Comparison of ENCODE assay signal across 8 cellular contexts in genomic region chr5:31638748-31639418, GRCh38. TPM values are rescaled to one million over a fixed set of nuclear protein-coding genes. Genes with fewer than 3 reads are reported as not detected.
DNase-seq lines count a peak whose midpoint lies in the region; ATAC-seq, FAIRE-seq and TF ChIP-seq lines count a peak whose summit lies in the region.

PDZD2 (plus strand) TSS chr5:31639131.

- H2AFZ ChIP-seq in SK-N-SH (ENCODE audit: low read depth) (peak within 1 kb of the TSS; percentile 90), parathyroid adenoma (peak within 1 kb of the TSS; percentile 81)

- CTCF ChIA-PET in SK-N-SH (lab: Yijun Ruan, JAX), result interaction anchor here (0.6 to 5.7 kb wide), 34 partner anchors 8 to 186 kb away, joined by 3 to 60 read pairs (median 4); no protein-coding TSS in a partner anchor

- H3K27ac Mint-ChIP-seq in activated naive CD4-positive, alpha-beta T cell treated with anti-CD3 and anti-CD28 coated beads, Interleukin-2, amount 50 U/mL, for 24 hours, result peak within 1 kb of the TSS; percentile 52

- WGBS in SK-N-SH (ENCODE audit: low lambda C conversion rate), result 1% methylated on average over 18 of the region's 70 CpGs
- 0 to 1% methylated on average over 17 to 18 of the region's 70 CpGs for WGBS in thyroid gland, 2 donors

- peak; percentile 59 for TF ChIP-seq RAD21 in SK-N-SH (IDR thresholded peaks at IDR 0.05; ENCODE audit: low read length)

- H3K36me3 Mint-ChIP-seq in activated naive CD4-positive, alpha-beta T cell treated with anti-CD3 and anti-CD28 coated beads, Interleukin-2, amount 50 U/mL, for 24 hours, result no peaks in the 10 kb centered on the region

- H3K4me3 Mint-ChIP-seq in activated naive CD4-positive, alpha-beta T cell treated with anti-CD3 and anti-CD28 coated beads, Interleukin-2, amount 50 U/mL, for 24 hours, result peak within 1 kb of the TSS; percentile 91

- peak within 1 kb of the TSS; percentile 95 for H3K4me2 ChIP-seq in SK-N-SH
- peak within 1 kb of the TSS; percentile 93 for H3K4me2 ChIP-seq in parathyroid adenoma (ENCODE audit: low read length)

- H3K79me2 ChIP-seq in SK-N-SH (ENCODE audit: insufficient read depth) (no peaks in the 10 kb centered on the region), parathyroid adenoma (no peaks in the 10 kb centered on the region)

- H3F3A ChIP-seq in SK-N-SH (replicated peaks; ENCODE audit: insufficient read depth), result no peaks in the 10 kb centered on the region

- peaks cover 10% of the 10 kb centered on the region for H3K27me3 Mint-ChIP-seq in activated naive CD4-positive, alpha-beta T cell treated with anti-CD3 and anti-CD28 coated beads, Interleukin-2, amount 50 U/mL, for 24 hours

- H3K9me3 Mint-ChIP-seq in activated naive CD4-positive, alpha-beta T cell treated with anti-CD3 and anti-CD28 coated beads, Interleukin-2, amount 50 U/mL, for 24 hours, result no peaks in the 10 kb centered on the region

- DNase-seq in ELR (ENCODE audit: low read depth) (peak; percentile 74), H54 (ENCODE audit: insufficient read length, low spot score) (peak; percentile 78), LoVo (ENCODE audit: low spot score) (peak; percentile 86), SK-N-SH (peak; percentile 95), Right ventricle myocardium inferior (ENCODE audit: missing footprints) (peak; percentile 90), thyroid gland (peak; percentile 80 to 81)

- TF ChIP-seq POLR2A in H54 (IDR thresholded peaks at IDR 0.05; ENCODE audit: low read depth, low read length) (0 out of 2 replicates have a peak, but pooled peaks have one; percentile 26), thyroid gland (IDR thresholded peaks at IDR 0.05) (peak in 1 of 2 donors; percentile 17)

- ATAC-seq in Right ventricle myocardium inferior, result peak; percentile 74

- peaks cover 33% of the 10 kb centered on the region for H3K27me3 ChIP-seq in SK-N-SH (ENCODE audit: insufficient read depth)
- H3K27me3 ChIP-seq in parathyroid adenoma (ENCODE audit: control insufficient read depth, insufficient read depth, low read length), result no peaks in the 10 kb centered on the region
- no peaks in the 10 kb centered on the region for H3K27me3 ChIP-seq in thyroid gland

- peaks cover 0 to 20% of the 10 kb centered on the region in 2 experiments; a peak in 1 of 4 replicates for H3K4me1 ChIP-seq in SK-N-SH (ENCODE audit: control insufficient read depth in 1 of 2, insufficient read depth in 2 of 2, low read depth in 1 of 2, low read length in 1 of 2)
- peaks cover 4% of the 10 kb centered on the region for H3K4me1 ChIP-seq in parathyroid adenoma
- peaks cover 7 to 14% of the 10 kb centered on the region in 2 donors for H3K4me1 ChIP-seq in thyroid gland

- FAIRE-seq in H54 (lab: Jason Lieb, UNC), result no peak

- peak within 1 kb of the TSS; percentile 49; the same call in 1 of the 2 replicates for H3K9ac ChIP-seq in SK-N-SH
- H3K9ac ChIP-seq in parathyroid adenoma, result no peak within 1 kb of the TSS

- H3K9me3 ChIP-seq in SK-N-SH (no peaks in the 10 kb centered on the region), parathyroid adenoma (ENCODE audit: control insufficient read depth, low read length) (no peaks in the 10 kb centered on the region), thyroid gland (no peaks in the 10 kb centered on the region)

- peaks cover 10% of the 10 kb centered on the region for H3K4me1 Mint-ChIP-seq in activated naive CD4-positive, alpha-beta T cell treated with anti-CD3 and anti-CD28 coated beads, Interleukin-2, amount 50 U/mL, for 24 hours

- H3K9me2 ChIP-seq in SK-N-SH, result no peaks in the 10 kb centered on the region

- no peaks in the 10 kb centered on the region for H4K20me1 ChIP-seq in SK-N-SH (ENCODE audit: insufficient read depth)

- H3K27ac ChIP-seq in SK-N-SH (ENCODE audit: low read depth in 2 of 2, low read length in 1 of 2) (peak within 1 kb of the TSS in 1 of 2 experiments; percentile 83; a peak in 2 of 4 replicates), parathyroid adenoma (peak within 1 kb of the TSS; percentile 7), thyroid gland (peak within 1 kb of the TSS in 1 of 3 donors; percentile 10)

- peak in 1 of 2 experiments; percentile 10; a peak in 1 of 4 replicates for TF ChIP-seq EP300 in SK-N-SH (IDR thresholded peaks at IDR 0.05; ENCODE audit: borderline replicate concordance in 1 of 2, low read depth in 1 of 2, low read length in 1 of 2)

- peak within 1 kb of the TSS; percentile 60 to 93 for H3K4me3 ChIP-seq in SK-N-SH (ENCODE audit: low read depth in 2 of 2, low read length in 1 of 2)
- peak within 1 kb of the TSS; percentile 64 for H3K4me3 ChIP-seq in parathyroid adenoma (ENCODE audit: low read depth, low read length)
- peak within 1 kb of the TSS; percentile 21 to 46 (median 34) for H3K4me3 ChIP-seq in thyroid gland (replicated peaks in 1 of 3)

- TF ChIP-seq CTCF in SK-N-SH (IDR thresholded peaks at IDR 0.05) (peak; percentile 53), parathyroid adenoma (IDR thresholded peaks at IDR 0.05) (peak; percentile 35), thyroid gland (IDR thresholded peaks at IDR 0.05) (peak in 3 of 6 experiments; percentile 53 to 80 (median 67))

- H3K36me3 ChIP-seq in SK-N-SH (replicated peaks in 1 of 2; ENCODE audit: control insufficient read depth in 1 of 2, insufficient read depth in 2 of 2, low read length in 1 of 2), result no peaks in the 10 kb centered on the region
- H3K36me3 ChIP-seq in parathyroid adenoma (ENCODE audit: control insufficient read depth, insufficient read depth, low read length), result no peaks in the 10 kb centered on the region
- H3K36me3 ChIP-seq in thyroid gland, result no peaks in the 10 kb centered on the region

- intact Hi-C loops in Right ventricle myocardium inferior (cut with DNase I), result loop anchor here (1.0 to 5.0 kb wide), 3 partner anchors 43 to 170 kb away; no protein-coding TSS in a partner anchor
- intact Hi-C loops in thyroid gland (cut with DNase I), result no loop called here

- POLR2A ChIA-PET in SK-N-SH (lab: Yijun Ruan, JAX), result no interaction called here

TF ChIP-seq in SK-N-SH, 30 proteins besides CTCF, POLR2A, EP300 and RAD21:
- TF ChIP-seq FOSL2 (IDR thresholded peaks at IDR 0.05; ENCODE audit: borderline replicate concordance, low read depth), result no peak
- no peak for TF ChIP-seq SIN3A (IDR thresholded peaks at IDR 0.05; ENCODE audit: borderline replicate concordance, low read depth, low read length)
- TF ChIP-seq TEAD4 (IDR thresholded peaks at IDR 0.05; ENCODE audit: borderline replicate concordance, insufficient read depth), result no peak
- no peak for TF ChIP-seq ELF1 (IDR thresholded peaks at IDR 0.05)
- no peak for TF ChIP-seq NRF1 (IDR thresholded peaks at IDR 0.05; ENCODE audit: low read depth, low read length)
- no peak for TF ChIP-seq MEF2A (IDR thresholded peaks at IDR 0.05; ENCODE audit: borderline replicate concordance, low read depth)
- TF ChIP-seq SMC3 (IDR thresholded peaks at IDR 0.05; ENCODE audit: low read depth, low read length), result peak; percentile 21; the same call in 1 of the 2 replicates
- no peak for TF ChIP-seq FOXM1 (IDR thresholded peaks at IDR 0.05; ENCODE audit: low read depth)
- TF ChIP-seq CHD2 (IDR thresholded peaks at IDR 0.05; ENCODE audit: low read length, partially characterized antibody), result peak; percentile 8
- no peak for TF ChIP-seq GABPA (IDR thresholded peaks at IDR 0.05; ENCODE audit: low read depth)
- TF ChIP-seq, protein P1, sequence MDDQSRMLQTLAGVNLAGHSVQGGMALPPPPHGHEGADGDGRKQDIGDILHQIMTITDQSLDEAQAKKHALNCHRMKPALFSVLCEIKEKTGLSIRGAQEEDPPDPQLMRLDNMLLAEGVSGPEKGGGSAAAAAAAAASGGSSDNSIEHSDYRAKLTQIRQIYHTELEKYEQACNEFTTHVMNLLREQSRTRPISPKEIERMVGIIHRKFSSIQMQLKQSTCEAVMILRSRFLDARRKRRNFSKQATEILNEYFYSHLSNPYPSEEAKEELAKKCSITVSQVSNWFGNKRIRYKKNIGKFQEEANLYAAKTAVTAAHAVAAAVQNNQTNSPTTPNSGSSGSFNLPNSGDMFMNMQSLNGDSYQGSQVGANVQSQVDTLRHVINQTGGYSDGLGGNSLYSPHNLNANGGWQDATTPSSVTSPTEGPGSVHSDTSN (IDR thresholded peaks at IDR 0.05), result peak; percentile 72
TF ChIP-seq in SK-N-SH: peak in this region for 3.

RNA-seq across cellular contexts. Expression of gene PDZD2, which starts in this region (rescaled TPM):
- 0.06 and 0.13 TPM in 2 replicates for polyA plus RNA-seq in SK-N-SH (2012; rRNA removed)
- polyA plus RNA-seq in SK-N-SH (2012; cell fraction: cytosol; rRNA removed), result 0.04 and 0.13 TPM in 2 replicates
- 0.05 and 0.20 TPM in 2 replicates for polyA plus RNA-seq in SK-N-SH (2012; cell fraction: nucleus; rRNA removed)
- 59.4 TPM for total RNA-seq in Right ventricle myocardium inferior
- 1 to 10 TPM; 1.8 to 4.5 (median 3.9) TPM for total RNA-seq in thyroid gland

Comparison
In these comparisons a context has a peak if more than half of its experiments do, and no peak if none do; other contexts are left out.
1. RNA of gene PDZD2 (total RNA-seq): 59.4 TPM in Right ventricle myocardium inferior (single experiment); 1.8 to 4.5 TPM in thyroid gland; every median in the first group is over 10 times any median in the second.
2. Peak in DNase-seq, H3K4me3 ChIP-seq, H3K9ac ChIP-seq and H3K4me2 ChIP-seq in SK-N-SH; RNA of the gene not detected or under 1 TPM.
3. Peak in every context shown above with its lines, with median percentiles within 50 percentile points of each other: DNase-seq and H3K4me3 ChIP-seq.